ENCODE assay signal across 8 cellular contexts in the genomic region with DNA sequence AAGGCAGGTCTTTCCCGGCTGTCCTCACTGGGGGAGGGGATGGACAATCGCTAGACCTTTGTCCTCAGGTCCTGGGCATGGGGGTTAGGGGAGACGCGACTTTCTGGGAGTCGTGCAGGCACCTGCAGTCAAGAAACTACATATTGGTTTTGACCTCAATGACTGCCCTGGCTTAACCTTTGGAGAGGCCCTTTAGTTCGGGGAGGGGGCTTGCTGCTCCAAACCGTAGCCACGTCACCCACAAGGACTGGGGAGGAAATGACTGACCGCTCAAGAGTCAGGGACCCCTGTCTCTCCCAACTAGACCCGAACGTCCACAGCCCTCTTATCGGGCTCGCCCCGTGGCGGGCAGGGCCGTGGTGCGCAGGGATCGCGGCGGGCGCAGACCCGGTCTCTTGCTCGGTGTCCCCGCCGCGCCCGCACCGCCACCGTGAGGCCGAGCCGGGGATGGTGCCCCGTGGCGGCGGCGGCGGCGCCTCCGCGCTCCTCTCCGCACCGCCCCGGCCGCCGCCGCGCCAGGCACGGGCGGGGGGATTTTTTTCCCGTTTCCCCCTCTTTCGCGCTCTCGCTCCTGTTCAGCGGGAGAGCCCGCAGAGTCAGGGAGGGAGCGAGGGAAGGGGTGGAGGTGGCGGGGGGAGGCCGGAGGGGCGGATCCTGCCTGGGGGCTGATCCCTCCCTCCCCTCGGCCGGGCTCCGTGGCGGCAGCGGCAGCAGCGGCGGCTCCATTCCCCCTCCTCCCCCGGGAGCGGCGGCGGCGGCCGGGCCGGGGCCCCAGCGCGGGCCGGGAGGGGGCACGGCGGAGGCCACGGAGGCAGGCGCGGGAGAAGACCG. TPM values are rescaled to one million over a fixed set of nuclear protein-coding genes. Genes with fewer than 3 reads are reported as not detected.
DNase-seq lines count a peak whose midpoint lies in the region; ATAC-seq and TF ChIP-seq lines count a peak whose summit lies in the region.

Gene BRPF3 (plus strand): TSS at position 696 of the 831 bp plus-strand sequence. CDS start 3,579 bp downstream, outside the sequence.

- H3K4me3 Mint-ChIP-seq in T-helper 17 cell, result peak within 1 kb of the TSS; percentile 88

- peak within 1 kb of the TSS; percentile 74 for H3K4me3 ChIP-seq in GM06990 (replicated peaks; ENCODE audit: low read depth, low read length)
- peak within 1 kb of the TSS; percentile 78 to 81 for H3K4me3 ChIP-seq in right atrium auricular region
- peak within 1 kb of the TSS; percentile 78 for H3K4me3 ChIP-seq in psoas muscle

- no peaks in the 10 kb centered on the region for H3K9me3 ChIP-seq in T-helper 17 cell (ENCODE audit: control insufficient read depth, low read length, poor library complexity, severe bottlenecking)
- H3K9me3 ChIP-seq in right atrium auricular region, result no peaks in the 10 kb centered on the region
- no peaks in the 10 kb centered on the region for H3K9me3 ChIP-seq in psoas muscle

- H3K27ac Mint-ChIP-seq in T-helper 17 cell, result peak within 1 kb of the TSS; percentile 85

- peaks cover 0 to 20% of the 10 kb centered on the region in 2 donors for H3K4me1 ChIP-seq in right atrium auricular region
- H3K4me1 ChIP-seq in psoas muscle, result peaks cover 18% of the 10 kb centered on the region

- H3K27me3 Mint-ChIP-seq in T-helper 17 cell, result no peaks in the 10 kb centered on the region

- H3K36me3 Mint-ChIP-seq in T-helper 17 cell (ENCODE audit: low read depth), result peaks cover 5% of the 10 kb centered on the region

- H3K4me1 Mint-ChIP-seq in T-helper 17 cell, result peaks cover 22% of the 10 kb centered on the region

- DNase-seq in GM06990 (ENCODE audit: extremely low read depth, insufficient read length) (peak; percentile 85), NCI-H1417 (lab: John Stamatoyannopoulos, UW) (peak; percentile 79 to 96 (median 87)), T-helper 17 cell (peak; percentile 69 to 72 (median 72)), amygdala (lab: John Stamatoyannopoulos, UW) (peak in 53 of 56 donors; percentile 16 to 89 (median 72)), right atrium auricular region (ENCODE audit: low spot score) (peak; percentile 74), psoas muscle (peak; percentile 83 to 90), ureter (ENCODE audit: low spot score) (peak; percentile 79)

- intact Hi-C loops in psoas muscle (cut with DNase I), result loop anchor here (2.0 to 5.0 kb wide), 4 partner anchors 54 to 174 kb away; partner anchors contain the start of genes MAPK14 (in 1 of the 2) and SLC26A8 (in 1 of the 2)

- H3K36me3 ChIP-seq in GM06990 (ENCODE audit: control insufficient read depth, insufficient read depth, low read length) (no peaks in the 10 kb centered on the region; the same call in 1 of the 2 replicates), right atrium auricular region (peaks cover 8% of the 10 kb centered on the region), psoas muscle (ENCODE audit: insufficient read depth in 1 of 2, low read depth in 1 of 2) (peaks cover 6 to 43% of the 10 kb centered on the region in 2 donors)

- peaks cover 1% of the 10 kb centered on the region; the same call in 1 of the 2 replicates for H3K27me3 ChIP-seq in GM06990 (replicated peaks; ENCODE audit: control insufficient read depth, insufficient read depth, low read length)
- no peaks in the 10 kb centered on the region for H3K27me3 ChIP-seq in right atrium auricular region
- no peaks in the 10 kb centered on the region for H3K27me3 ChIP-seq in psoas muscle (ENCODE audit: insufficient read depth in 3 of 3, low read length in 2 of 3)

- 0 to 1% (median 1%) methylated on average over 40 to 79 of the region's 81 CpGs for WGBS in psoas muscle, 3 donors

- peak; percentile 56 for ATAC-seq in HG02588 (IDR thresholded peaks at IDR 0.05; ENCODE audit: unreplicated experiment)
- ATAC-seq in T-helper 17 cell, result peak; percentile 68
- ATAC-seq in psoas muscle, result peak; percentile 79 to 87 (median 84)

- H3K27ac ChIP-seq in right atrium auricular region (peak within 1 kb of the TSS; percentile 94 to 98), psoas muscle (peak within 1 kb of the TSS; percentile 93)

- TF ChIP-seq CTCF in GM06990 (IDR thresholded peaks at IDR 0.05; ENCODE audit: insufficient read depth, low read length, poor library complexity, severe bottlenecking), result no peak
- peak; percentile 74 to 83 for TF ChIP-seq CTCF in right atrium auricular region (IDR thresholded peaks at IDR 0.05)
- TF ChIP-seq CTCF in psoas muscle (IDR thresholded peaks at IDR 0.05), result peak; percentile 76

RNA-seq across cellular contexts. Expression of gene BRPF3, which starts in this region (rescaled TPM):
- total RNA-seq in T-helper 17 cell (10 to 100 TPM; 27.6 to 30.6 TPM), right atrium auricular region (10 to 100 TPM; 17.5 to 23.4 TPM), psoas muscle (10 to 100 TPM; 20.4 to 31.4 (median 21.9) TPM), ureter (31.7 TPM)
- polyA plus RNA-seq in psoas muscle, result 10 to 100 TPM; 15.3 to 47.2 (median 17.3) TPM

Comparison
In these comparisons a context has a peak if more than half of its experiments do, and no peak if none do; other contexts are left out.
1. Peak in every context shown above with its lines: DNase-seq, ATAC-seq, H3K4me3 ChIP-seq and H3K27ac ChIP-seq.